In the genomic region with DNA sequence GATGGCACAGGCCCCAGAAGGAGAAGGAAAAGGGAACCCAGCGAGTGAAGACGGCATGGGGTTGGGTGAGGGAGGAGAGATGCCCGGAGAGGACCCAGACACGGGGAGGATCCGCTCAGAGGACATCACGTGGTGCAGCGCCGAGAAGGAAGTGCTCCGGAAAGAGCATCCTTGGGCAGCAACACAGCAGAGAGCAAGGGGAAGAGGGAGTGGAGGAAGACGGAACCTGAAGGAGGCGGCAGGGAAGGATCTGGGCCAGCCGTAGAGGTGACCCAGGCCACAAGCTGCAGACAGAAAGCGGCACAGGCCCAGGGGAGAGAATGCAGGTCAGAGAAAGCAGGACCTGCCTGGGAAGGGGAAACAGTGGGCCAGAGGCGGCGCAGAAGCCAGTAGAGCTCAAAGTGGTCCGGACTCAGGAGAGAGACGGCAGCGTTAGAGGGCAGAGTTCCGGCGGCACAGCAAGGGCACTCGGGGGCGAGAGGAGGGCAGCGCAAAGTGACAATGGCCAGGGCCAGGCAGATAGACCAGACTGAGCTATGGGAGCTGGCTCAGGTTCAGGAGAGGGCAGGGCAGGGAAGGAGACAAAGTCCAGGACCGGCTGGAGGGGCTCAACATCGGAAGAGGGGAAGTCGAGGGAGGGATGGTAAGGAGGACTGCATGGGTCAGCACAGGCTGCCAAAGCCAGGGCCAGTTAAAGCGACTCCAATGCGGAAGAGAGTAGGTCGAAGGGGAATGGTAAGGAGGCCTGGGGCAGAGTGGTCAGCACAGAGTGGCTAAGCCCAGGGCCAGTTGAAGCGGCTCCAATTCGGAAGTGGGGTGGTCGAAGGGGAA, we compare ENCODE assay signal across 8 cellular contexts. TPM values are rescaled to one million over a fixed set of nuclear protein-coding genes. Genes with fewer than 3 reads are reported as not detected.
DNase-seq lines count a peak whose midpoint lies in the region; ATAC-seq and TF ChIP-seq lines count a peak whose summit lies in the region.

No MANE protein-coding gene starts in this region.

- H3K9me3 Mint-ChIP-seq in activated CD8-positive, alpha-beta T cell treated with anti-CD3 and anti-CD28 coated beads, Interleukin-2, amount 10 ng/mL, durations not matched to agents 7 days and 5 days (ENCODE audit: insufficient read depth): no peaks in the 10 kb centered on the region
- H3K9me3 Mint-ChIP-seq in endodermal cell (no peaks in the 10 kb centered on the region), memory B cell (peaks cover 1% of the 10 kb centered on the region)

- 6 to 9% methylated on average over 21 to 32 of the region's 32 CpGs for whole genome bisulfite sequencing in endodermal cell (ENCODE audit: insufficient coverage in 1 of 2, insufficient read length in 1 of 2), 2 experiments

- H3K27me3 Mint-ChIP-seq in activated CD8-positive, alpha-beta T cell treated with anti-CD3 and anti-CD28 coated beads, Interleukin-2, amount 10 ng/mL, durations not matched to agents 7 days and 5 days (ENCODE audit: low read depth): peaks cover 7% of the 10 kb centered on the region
- peaks cover 14% of the 10 kb centered on the region for H3K27me3 Mint-ChIP-seq in endodermal cell (ENCODE audit: insufficient read depth)
- no peaks in the 10 kb centered on the region for H3K27me3 Mint-ChIP-seq in memory B cell

- H3K9ac ChIP-seq in endodermal cell (ENCODE audit: extremely low read depth, low read length, poor library complexity, severe bottlenecking): peak overlapping the region; percentile 51

- H3K27me3 ChIP-seq in endodermal cell (ENCODE audit: control insufficient read depth, insufficient read depth, low read length, poor library complexity, severe bottlenecking): no peaks in the 10 kb centered on the region

- H3K4me1 Mint-ChIP-seq in activated CD8-positive, alpha-beta T cell treated with anti-CD3 and anti-CD28 coated beads, Interleukin-2, amount 10 ng/mL, durations not matched to agents 7 days and 5 days (ENCODE audit: low read depth): peaks cover 39% of the 10 kb centered on the region
- H3K4me1 Mint-ChIP-seq in endodermal cell: peaks cover 18% of the 10 kb centered on the region
- H3K4me1 Mint-ChIP-seq in memory B cell: peaks cover 36% of the 10 kb centered on the region

- peak overlapping the region; percentile 86 for H3K4me3 ChIP-seq in endodermal cell (ENCODE audit: low read length)

- no peak for TF ChIP-seq CTCF in endodermal cell (conservative IDR thresholded peaks at IDR 0.05)

- H3K27ac Mint-ChIP-seq in activated CD8-positive, alpha-beta T cell treated with anti-CD3 and anti-CD28 coated beads, Interleukin-2, amount 10 ng/mL, durations not matched to agents 7 days and 5 days: peak overlapping the region; percentile 91
- H3K27ac Mint-ChIP-seq in endodermal cell (peak overlapping the region; percentile 93), memory B cell (peak overlapping the region; percentile 90)

- POLR2A ChIA-PET in activated CD8-positive, alpha-beta T cell treated with anti-CD3 and anti-CD28 coated beads, Interleukin-2, amount 10 ng/mL, durations not matched to agents 7 days and 5 days (lab: Charles Lee): interaction anchor here (0.6 to 1.4 kb wide), 4 partner anchors 10 to 143 kb away, joined by 3 to 5 read pairs (median 3); a partner anchor contains a TSS

- H3K36me3 Mint-ChIP-seq in activated CD8-positive, alpha-beta T cell treated with anti-CD3 and anti-CD28 coated beads, Interleukin-2, amount 10 ng/mL, durations not matched to agents 7 days and 5 days (ENCODE audit: low read depth): peaks cover 17% of the 10 kb centered on the region
- H3K36me3 Mint-ChIP-seq in endodermal cell (ENCODE audit: low read depth) (no peaks in the 10 kb centered on the region), memory B cell (no peaks in the 10 kb centered on the region)

- DNase-seq in DMS53 (lab: John Stamatoyannopoulos, UW): peak; percentile 62
- DNase-seq in DMS53 treated with DMSO at 0.1 percent for 48 hours (lab: John Stamatoyannopoulos, UW; ENCODE audit: unreplicated experiment): no peak
- DNase-seq in NCI-H146 (lab: John Stamatoyannopoulos, UW): peak; percentile 31
- peak; percentile 70 for DNase-seq in activated CD8-positive, alpha-beta T cell treated with anti-CD3 and anti-CD28 coated beads, Interleukin-2, amount 10 ng/mL, durations not matched to agents 7 days and 5 days
- DNase-seq in endodermal cell: peak; percentile 74
- no peak for DNase-seq in memory B cell (ENCODE audit: low spot score in 2 of 2)
- DNase-seq in stimulated activated CD8-positive, alpha-beta memory T cell treated with anti-CD3 and anti-CD28 coated beads, Interleukin-15, amount 100 ng/mL, for 24 hours (ENCODE audit: low read depth): peak; percentile 22

- peak overlapping the region; percentile 89 for H3K4me3 Mint-ChIP-seq in activated CD8-positive, alpha-beta T cell treated with anti-CD3 and anti-CD28 coated beads, Interleukin-2, amount 10 ng/mL, durations not matched to agents 7 days and 5 days
- H3K4me3 Mint-ChIP-seq in endodermal cell: peak overlapping the region; percentile 87
- peak overlapping the region; percentile 90 for H3K4me3 Mint-ChIP-seq in memory B cell

- no peaks in the 10 kb centered on the region for H3K9me3 ChIP-seq in endodermal cell (ENCODE audit: control insufficient read depth, low read length)

- CTCF ChIA-PET in activated CD8-positive, alpha-beta T cell treated with anti-CD3 and anti-CD28 coated beads, Interleukin-2, amount 10 ng/mL, durations not matched to agents 7 days and 5 days (lab: Charles Lee): interaction anchor here (0.8 to 0.9 kb wide), 2 partner anchors 25 to 44 kb away, joined by 3 read pairs; no protein-coding TSS in a partner anchor

- peak overlapping the region; percentile 42 for H3K27ac ChIP-seq in endodermal cell (ENCODE audit: low read depth, low read length)

- H3K36me3 ChIP-seq in endodermal cell (ENCODE audit: control insufficient read depth, insufficient read depth, low read length): peaks cover 4% of the 10 kb centered on the region

- peak; percentile 59 for ATAC-seq in activated CD8-positive, alpha-beta T cell treated with anti-CD3 and anti-CD28 coated beads, Interleukin-2, amount 10 ng/mL, durations not matched to agents 7 days and 5 days
- ATAC-seq in memory B cell (ENCODE audit: low read depth): no peak
- no peak for ATAC-seq in GM21515 (IDR thresholded peaks at IDR 0.05; ENCODE audit: unreplicated experiment)

- H3K4me1 ChIP-seq in endodermal cell (ENCODE audit: control insufficient read depth, insufficient read depth, low read length): no peaks in the 10 kb centered on the region

RNA-seq across cellular contexts. Expression of a gene that starts 1.0 kb away (rescaled TPM):
- total RNA-seq in activated CD8-positive, alpha-beta T cell treated with anti-CD3 and anti-CD28 coated beads, Interleukin-2, amount 10 ng/mL, durations not matched to agents 7 days and 5 days: 100 to 1,000 TPM; 137 to 142 TPM
- total RNA-seq in endodermal cell: 100 to 1,000 TPM in 1 of 2 donors, 10 to 100 TPM in 1; 98.2 to 107 TPM
- polyA plus RNA-seq in endodermal cell (2013, experiment 1 of 2): 53.5 TPM
- 49.1 TPM for polyA plus RNA-seq in endodermal cell (2013, experiment 2 of 2)

RNA-seq across cellular contexts. Expression of a gene that starts 32.6 kb away (rescaled TPM):
- total RNA-seq in activated CD8-positive, alpha-beta T cell treated with anti-CD3 and anti-CD28 coated beads, Interleukin-2, amount 10 ng/mL, durations not matched to agents 7 days and 5 days: not detected
- 10 to 100 TPM; 22.9 to 66.7 TPM for total RNA-seq in endodermal cell
- polyA plus RNA-seq in endodermal cell (2013, experiment 1 of 2): 43.3 TPM
- polyA plus RNA-seq in endodermal cell (2013, experiment 2 of 2): 40.7 TPM

RNA-seq across cellular contexts. Expression of a gene that starts 40.8 kb away (rescaled TPM):
- 1 to 10 TPM; 4.9 to 8.6 TPM for total RNA-seq in activated CD8-positive, alpha-beta T cell treated with anti-CD3 and anti-CD28 coated beads, Interleukin-2, amount 10 ng/mL, durations not matched to agents 7 days and 5 days
- 10 to 100 TPM; 29.4 to 52.8 TPM for total RNA-seq in endodermal cell
- polyA plus RNA-seq in endodermal cell (2013, experiment 1 of 2): 14.5 TPM
- 14.3 TPM for polyA plus RNA-seq in endodermal cell (2013, experiment 2 of 2)

RNA-seq across cellular contexts. Expression of a gene that starts 41.1 kb away (rescaled TPM):
- not detected for total RNA-seq in activated CD8-positive, alpha-beta T cell treated with anti-CD3 and anti-CD28 coated beads, Interleukin-2, amount 10 ng/mL, durations not matched to agents 7 days and 5 days
- 10 to 100 TPM in 1 of 2 donors, 1 to 10 TPM in 1; 9.8 to 14.2 TPM for total RNA-seq in endodermal cell
- 9.9 TPM for polyA plus RNA-seq in endodermal cell (2013, experiment 1 of 2)
- 9.5 TPM for polyA plus RNA-seq in endodermal cell (2013, experiment 2 of 2)

RNA-seq across cellular contexts. Expression of a gene that starts 50.0 kb away (rescaled TPM):
- under 1 TPM; 0.21 to 0.23 TPM for total RNA-seq in activated CD8-positive, alpha-beta T cell treated with anti-CD3 and anti-CD28 coated beads, Interleukin-2, amount 10 ng/mL, durations not matched to agents 7 days and 5 days
- total RNA-seq in endodermal cell: 1 to 10 TPM; 5.9 to 9.5 TPM
- polyA plus RNA-seq in endodermal cell (2013, experiment 1 of 2): 10.2 TPM
- polyA plus RNA-seq in endodermal cell (2013, experiment 2 of 2): 7.5 TPM

Comparison
In these comparisons a context has a peak if more than half of its experiments do, and no peak if none do; other contexts are left out.
1. DNase-seq: peak in DMS53 (single experiment), NCI-H146 (single experiment), activated CD8-positive, alpha-beta T cell treated with anti-CD3 and anti-CD28 coated beads, Interleukin-2, amount 10 ng/mL, durations not matched to agents 7 days and 5 days (single experiment), endodermal cell (single experiment) and stimulated activated CD8-positive, alpha-beta memory T cell treated with anti-CD3 and anti-CD28 coated beads, Interleukin-15, amount 100 ng/mL, for 24 hours (single experiment); none in DMS53 treated with DMSO at 0.1 percent for 48 hours (single experiment) and memory B cell (0 of 2).
2. RNA of a gene that starts 32.6 kb away (total RNA-seq): 22.9 to 66.7 TPM in endodermal cell; not detected in activated CD8-positive, alpha-beta T cell treated with anti-CD3 and anti-CD28 coated beads, Interleukin-2, amount 10 ng/mL, durations not matched to agents 7 days and 5 days; every median in the first group is over 10 times any median in the second.
3. Peak in every context shown above with its lines, with median percentiles within 50 percentile points of each other: H3K27ac Mint-ChIP-seq and H3K4me3 Mint-ChIP-seq.